6 cellular contexts compared by ENCODE assay signal in genomic region chr15:101454781-101455180, GRCh38. TPM values are rescaled to one million over a fixed set of nuclear protein-coding genes. Genes with fewer than 3 reads are reported as not detected.
DNase-seq lines count a peak whose midpoint lies in the region; ATAC-seq and TF ChIP-seq lines count a peak whose summit lies in the region.
"Not testable (repeated sequence)": the region's sequence is repeated elsewhere in the genome, so short reads cannot be mapped to it uniquely, and the experiment has no call there.

No MANE protein-coding gene starts in this region.

- H3K27me3 ChIP-seq in left ventricle myocardium inferior (ENCODE audit: low read depth); right lobe of liver; neuronal stem cell (ENCODE audit: control insufficient read depth in 3 of 3, insufficient read depth in 3 of 3, low read depth in 1 of 3, low read length in 3 of 3): not testable (repeated sequence)
- H3K27me3 ChIP-seq in spleen (replicated peaks in 1 of 7), result peaks cover 0 to 23% (median 0%) of the 10 kb centered on the region in 7 donors

- H4K8ac ChIP-seq in neuronal stem cell (ENCODE audit: low read depth, low read length), result not testable (repeated sequence)

- not testable (repeated sequence) for TF ChIP-seq POLR2A in right lobe of liver (IDR thresholded peaks at IDR 0.05); spleen (IDR thresholded peaks at IDR 0.05)

- not testable (repeated sequence) for H2BK12ac ChIP-seq in neuronal stem cell (ENCODE audit: low read length)

- peaks cover 85% of the 10 kb centered on the region for H3K4me1 ChIP-seq in left ventricle myocardium inferior
- peaks cover 0 to 74% (median 31%) of the 10 kb centered on the region in 4 donors for H3K4me1 ChIP-seq in right lobe of liver
- peaks cover 22 to 28% of the 10 kb centered on the region in 2 donors for H3K4me1 ChIP-seq in neuronal stem cell (ENCODE audit: control insufficient read depth in 2 of 2, insufficient read depth in 1 of 2, low read depth in 1 of 2, low read length in 2 of 2)
- peaks cover 2 to 93% (median 57%) of the 10 kb centered on the region in 6 donors for H3K4me1 ChIP-seq in spleen

- H3K27ac Mint-ChIP-seq in dendritic cell treated with granulocyte-macrophage colony-stimulating factor and Interleukin-4, amounts not matched to agents 40 ng/mL and 50 ng/mL, for 4 days, result peak overlapping the region; percentile 82

- not testable (repeated sequence) for H2BK15ac ChIP-seq in neuronal stem cell (ENCODE audit: low read length)

- peaks cover 12% of the 10 kb centered on the region for H3K27me3 Mint-ChIP-seq in dendritic cell treated with granulocyte-macrophage colony-stimulating factor and Interleukin-4, amounts not matched to agents 40 ng/mL and 50 ng/mL, for 4 days

- not testable (repeated sequence) for TF ChIP-seq CTCF in left ventricle myocardium inferior (IDR thresholded peaks at IDR 0.05; ENCODE audit: borderline replicate concordance); right lobe of liver (IDR thresholded peaks at IDR 0.05); spleen (IDR thresholded peaks at IDR 0.05 in 8 of 11, conservative IDR thresholded peaks at IDR 0.05 in 3 of 11)

- H3K27ac ChIP-seq in angular gyrus (ENCODE audit: low read depth, low read length), result peak overlapping the region; percentile 85
- peak overlapping the region; percentile 53 for H3K27ac ChIP-seq in left ventricle myocardium inferior (replicated peaks)
- peak overlapping the region; percentile 74 to 98 (median 92) for H3K27ac ChIP-seq in right lobe of liver
- not testable (repeated sequence) for H3K27ac ChIP-seq in neuronal stem cell (replicated peaks; ENCODE audit: low read length)
- peak overlapping the region; percentile 48 to 85 (median 80) for H3K27ac ChIP-seq in spleen

- not testable (repeated sequence) for H3K4ac ChIP-seq in neuronal stem cell (ENCODE audit: low read length)

- not testable (repeated sequence) for H2BK5ac ChIP-seq in neuronal stem cell (ENCODE audit: low read length)

- intact Hi-C loops in dendritic cell treated with granulocyte-macrophage colony-stimulating factor and Interleukin-4, amounts not matched to agents 40 ng/mL and 50 ng/mL, for 4 days (cut with micrococcal nuclease); left ventricle myocardium inferior (cut with micrococcal nuclease); right lobe of liver (cut with DNase I); spleen (cut with DNase I; ENCODE audit: low total_unique reads): not testable (repeated sequence)

- not testable (repeated sequence) for H3K4me3 ChIP-seq in left ventricle myocardium inferior; right lobe of liver; neuronal stem cell (ENCODE audit: low read length in 2 of 2); spleen

- H4K91ac ChIP-seq in neuronal stem cell (ENCODE audit: low read depth, low read length, poor library complexity), result not testable (repeated sequence)

- ATAC-seq in right lobe of liver, result not testable (repeated sequence)

- not testable (repeated sequence) for H2AK5ac ChIP-seq in neuronal stem cell (ENCODE audit: low read depth, low read length)

- H3K9ac ChIP-seq in neuronal stem cell (ENCODE audit: low read depth, low read length, poor library complexity), result not testable (repeated sequence)

- H2BK120ac ChIP-seq in neuronal stem cell (ENCODE audit: low read depth, low read length), result not testable (repeated sequence)

- not testable (repeated sequence) for H3K9me3 ChIP-seq in left ventricle myocardium inferior (replicated peaks); right lobe of liver; neuronal stem cell (replicated peaks in 1 of 2; ENCODE audit: control insufficient read depth in 2 of 2, insufficient read depth in 1 of 2, low read depth in 1 of 2, low read length in 2 of 2); spleen

- not testable (repeated sequence) for H3K36me3 ChIP-seq in left ventricle myocardium inferior; right lobe of liver; neuronal stem cell (replicated peaks in 1 of 2; ENCODE audit: control insufficient read depth in 2 of 2, insufficient read depth in 2 of 2, low read length in 2 of 2); spleen

- peak overlapping the region; percentile 61 for H2AFZ ChIP-seq in neuronal stem cell (ENCODE audit: low read length)

- peaks cover 52% of the 10 kb centered on the region for H3K4me1 Mint-ChIP-seq in dendritic cell treated with granulocyte-macrophage colony-stimulating factor and Interleukin-4, amounts not matched to agents 40 ng/mL and 50 ng/mL, for 4 days (ENCODE audit: low read depth)

- not testable (repeated sequence) for H3K36me3 Mint-ChIP-seq in dendritic cell treated with granulocyte-macrophage colony-stimulating factor and Interleukin-4, amounts not matched to agents 40 ng/mL and 50 ng/mL, for 4 days (ENCODE audit: low read depth)

- not testable (repeated sequence) for DNase-seq in left ventricle myocardium inferior; right lobe of liver; neuronal stem cell (ENCODE audit: low spot score); spleen

- H3K18ac ChIP-seq in neuronal stem cell (ENCODE audit: low read length), result not testable (repeated sequence)

- not testable (repeated sequence) for H3K4me2 ChIP-seq in neuronal stem cell (ENCODE audit: insufficient read depth, low read length, poor library complexity, severe bottlenecking)

- H3K14ac ChIP-seq in neuronal stem cell (ENCODE audit: low read length), result not testable (repeated sequence)

- not testable (repeated sequence) for H3K23ac ChIP-seq in neuronal stem cell (ENCODE audit: low read depth, low read length, poor library complexity)

- H3K79me1 ChIP-seq in neuronal stem cell (ENCODE audit: low read depth, low read length), result not testable (repeated sequence)

- not testable (repeated sequence) for H3K4me3 Mint-ChIP-seq in dendritic cell treated with granulocyte-macrophage colony-stimulating factor and Interleukin-4, amounts not matched to agents 40 ng/mL and 50 ng/mL, for 4 days

- not testable (repeated sequence) for H3K9me3 Mint-ChIP-seq in dendritic cell treated with granulocyte-macrophage colony-stimulating factor and Interleukin-4, amounts not matched to agents 40 ng/mL and 50 ng/mL, for 4 days

- 93% methylated on average over 5 of the region's 5 CpGs for WGBS in right lobe of liver (ENCODE audit: insufficient coverage, low coverage, low lambda C conversion rate, missing lambda C conversion rate)
- WGBS in neuronal stem cell (ENCODE audit: extremely low coverage in 2 of 2, insufficient read length in 2 of 2, insufficient replicate concordance in 1 of 2), 2 donors, result no CpG with 5 or more reads among the region's 5 CpGs
- WGBS in spleen, 5 donors, result 83 to 89% (median 83%) methylated on average over 5 of the region's 5 CpGs

RNA-seq across cellular contexts. Expression of gene PCSK6, which starts 34.7 kb away (rescaled TPM):
- total RNA-seq in left ventricle myocardium inferior (28.6 TPM), right lobe of liver (100 to 1,000 TPM; 165 to 218 (median 207) TPM), spleen (100 to 1,000 TPM; 167 to 403 (median 304) TPM)
- polyA plus RNA-seq in neuronal stem cell (2013, experiment 1 of 2), result 2.0 TPM
- polyA plus RNA-seq in neuronal stem cell (2013, experiment 2 of 2), result 1.8 TPM
- 10 to 100 TPM in 2 of 3 donors, 1 to 10 TPM in 1; 10.0 to 39.8 (median 21.7) TPM for polyA plus RNA-seq in spleen
